In genomic region chr13:62512194-62513141, GRCh38 we compare ENCODE assay signal across 8 cellular contexts.
DNase-seq lines count a peak whose midpoint lies in the region; ATAC-seq, FAIRE-seq and TF ChIP-seq lines count a peak whose summit lies in the region.

No MANE protein-coding gene starts in this region.

- intact Hi-C loops in MCF 10A (cut with micrococcal nuclease): loop anchor here (10.0 kb wide), 1 partner anchor 612 kb away; no protein-coding TSS in a partner anchor

- CTCF ChIA-PET in MCF 10A (lab: Yijun Ruan, JAX): interaction anchor here (0.5 to 1.4 kb wide), 8 partner anchors 8 to 1851 kb away, joined by 3 to 6 read pairs (median 3); no protein-coding TSS in a partner anchor

- no TSS peak for BruUV-seq in MCF 10A (replicated peaks; lab: Mats Ljungman, UMichigan)

- no peaks in the 10 kb centered on the region for H3K36me3 Mint-ChIP-seq in MCF 10A (ENCODE audit: insufficient read depth, unreplicated experiment)

- H3K27me3 Mint-ChIP-seq in MCF 10A (ENCODE audit: insufficient read depth, unreplicated experiment): peaks cover 59% of the 10 kb centered on the region

- no peaks in the 10 kb centered on the region for H3K4me1 Mint-ChIP-seq in MCF 10A (ENCODE audit: insufficient read depth, unreplicated experiment)

- no peak overlapping the region for H3K4me3 Mint-ChIP-seq in MCF 10A (ENCODE audit: unreplicated experiment)

- H3K27ac Mint-ChIP-seq in MCF 10A (ENCODE audit: low read depth, unreplicated experiment): no peak overlapping the region

- peak; percentile 6 for DNase-seq in NCI-H524 treated with DMSO at 0.1 percent for 48 hours (lab: John Stamatoyannopoulos, UW)
- DNase-seq in MCF 10A (ENCODE audit: unreplicated experiment): peak; percentile 44
- DNase-seq in medulla oblongata (ENCODE audit: extremely low spot score): peak; percentile 53
- no peak for DNase-seq in GM19240 (ENCODE audit: insufficient read length, low spot score)
- no peak for DNase-seq in AG08395 (ENCODE audit: low spot score)

- peak; percentile 92 for FAIRE-seq in G401.6 (lab: Jason Lieb, UNC)

- H3K9me3 Mint-ChIP-seq in MCF 10A (ENCODE audit: unreplicated experiment): no peaks in the 10 kb centered on the region

- POLR2A ChIA-PET in MCF 10A (lab: Yijun Ruan, JAX): interaction anchor here (0.7 kb wide), 1 partner anchor 83 kb away, joined by 3 read pairs; no protein-coding TSS in a partner anchor

- peak; percentile 54 for TF ChIP-seq CTCF in MCF 10A (IDR thresholded peaks at IDR 0.05; ENCODE audit: unreplicated experiment)

- peak; percentile 84 for ATAC-seq in GM19324 (IDR thresholded peaks at IDR 0.05; ENCODE audit: low FRiP score, unreplicated experiment)
- ATAC-seq in HG03097 (IDR thresholded peaks at IDR 0.05; ENCODE audit: low FRiP score, unreplicated experiment): peak; percentile 94

Comparison
In these comparisons a context has a peak if more than half of its experiments do, and no peak if none do; other contexts are left out.
1. DNase-seq: peak in NCI-H524 treated with DMSO at 0.1 percent for 48 hours (single experiment), MCF 10A (single experiment) and medulla oblongata (single experiment); none in GM19240 (single experiment) and AG08395 (single experiment).